ENCODE assay signal across 24 cellular contexts in the genomic region with DNA sequence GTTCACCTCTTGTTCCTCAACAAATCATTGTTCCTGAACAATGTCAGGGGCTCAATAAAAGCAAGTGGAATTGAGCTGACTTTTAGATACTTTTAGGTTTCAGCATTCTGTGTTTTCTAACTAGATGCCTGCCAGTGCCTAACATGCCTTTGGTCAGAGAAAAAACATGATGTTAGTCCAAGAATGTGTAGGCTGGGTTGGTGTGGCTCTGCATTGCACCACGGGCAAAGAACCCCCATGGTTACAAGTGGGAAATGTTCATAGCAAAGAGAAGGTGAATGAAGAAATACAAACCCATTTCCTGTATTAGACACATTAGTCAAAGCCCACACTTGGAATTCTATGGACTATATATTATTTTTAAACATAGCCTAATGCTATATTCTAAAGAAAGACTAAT.
"Had no signal": no experiment of that assay in that cellular context is flagged by ENCODE, and none has a peak within 500 bp of the region (broad histone marks: within the 10 kb centered on the region; RNA-seq: fewer than 3 reads in every experiment).

No MANE protein-coding gene starts in this region.

- H3K4me1 ChIP-seq: body of pancreas, colonic mucosa, esophagus squamous epithelium, pancreas, prostate gland, spleen, tibial nerve had no signal

- DNase-seq: activated B cell treated with CpG ODN at 0.5 μM for 24 hours; activated effector memory CD4-positive, alpha-beta T cell treated with anti-CD3 and anti-CD28 coated beads, Interleukin-2, amount 50 U/mL, for 16 hours; activated naive CD4-positive, alpha-beta T cell treated with anti-CD3 and anti-CD28 coated beads for 36 hours; activated naive CD8-positive, alpha-beta T cell treated with anti-CD3 and anti-CD28 coated beads for 36 hours; activated T-cell treated with anti-CD3 and anti-CD28 coated beads for 4 hours; amniotic stem cell; body of pancreas; colonic mucosa; effector CD8-positive, alpha-beta T cell; esophagus squamous epithelium; head of caudate nucleus; hippocampal formation; kidney; naive B cell; nephron progenitor cell; pancreas; spleen; stimulated activated CD4-positive, alpha-beta T cell treated with anti-CD3 and anti-CD28 coated beads, Interleukin-2, amount 100 ng/mL, for 48 hours; stimulated activated naive CD4-positive, alpha-beta T cell treated with Interleukin-2 at 50 U/mL for 16 hours; T-helper 1 cell had no signal

- H3K36me3 ChIP-seq: colonic mucosa, esophagus squamous epithelium, neutrophil, pancreas, prostate gland, spleen, tibial nerve had no signal

- H3K27me3 ChIP-seq: body of pancreas, colonic mucosa, esophagus squamous epithelium, neutrophil, pancreas, spleen, tibial nerve had no signal

- H3K4me3 ChIP-seq: body of pancreas, colonic mucosa, esophagus squamous epithelium, pancreas, prostate gland, spleen, tibial nerve had no signal

- ATAC-seq: body of pancreas, pancreas had no signal

- H3K27ac ChIP-seq: body of pancreas, colonic mucosa, epithelial cell of prostate, esophagus squamous epithelium, neutrophil, pancreas, prostate gland, spleen, tibial nerve had no signal

- H3K9me3 ChIP-seq: body of pancreas, colonic mucosa, esophagus squamous epithelium, neutrophil, pancreas, prostate gland, spleen, tibial nerve had no signal
